In the genomic region with DNA sequence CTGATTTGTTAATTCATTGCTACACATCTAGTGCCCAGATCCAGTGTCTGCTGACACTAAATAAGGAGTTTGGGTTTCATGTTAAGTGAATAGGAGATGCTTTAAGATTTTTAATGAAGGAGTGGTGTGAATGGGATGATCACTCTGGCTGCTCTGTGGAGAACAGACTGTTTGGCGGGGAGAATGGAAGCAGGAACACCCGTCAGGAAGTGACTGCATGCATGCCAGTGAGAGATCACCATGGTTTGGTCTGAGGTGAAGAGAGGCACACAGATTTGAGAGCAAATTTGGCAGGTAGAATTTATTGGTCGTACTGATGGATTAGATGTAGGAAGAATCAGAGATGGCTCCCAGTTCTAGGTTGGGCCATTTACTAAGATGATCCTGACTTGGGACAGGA, we compare ENCODE assay signal across 21 cellular contexts. TPM values are rescaled to one million over a fixed set of nuclear protein-coding genes. Genes with fewer than 3 reads are reported as not detected.
DNase-seq lines count a peak whose midpoint lies in the region; ATAC-seq and TF ChIP-seq lines count a peak whose summit lies in the region.
"Had no signal": no experiment of that assay in that cellular context is flagged by ENCODE, and none has a peak within 500 bp of the region (broad histone marks: within the 10 kb centered on the region; RNA-seq: fewer than 3 reads in every experiment).

No MANE protein-coding gene starts in this region.

- no peaks in the 10 kb centered on the region for H3K9me3 ChIP-seq in ovary
- H3K9me3 ChIP-seq: thoracic aorta, vagina had no signal

- TF ChIP-seq CTCF in ovary (IDR thresholded peaks at IDR 0.05), result no peak

- no peak for DNase-seq in stimulated activated naive CD8-positive, alpha-beta T cell treated with anti-CD3 and anti-CD28 coated beads, Interleukin-15, amount 100 ng/mL, for 72 hours
- DNase-seq in activated T-helper 2 cell treated with anti-CD3 and anti-CD28 coated beads, Interferon-gamma antibody, Interleukin-2, Interleukin-4, amounts not matched to agents 10 μg/mL and 5 μg/mL and 100 μg/mL, durations not matched to agents 14 hours and 24 hours and 36 hours (ENCODE audit: low spot score), result no peak
- no peak for DNase-seq in memory B cell (ENCODE audit: low spot score in 2 of 2)
- no peak for DNase-seq in NCI-H524 treated with DMSO at 0.1 percent for 48 hours (lab: John Stamatoyannopoulos, UW)
- DNase-seq in ovary, result no peak
- DNase-seq: activated CD4-positive, alpha-beta T cell treated with anti-CD3 and anti-CD28 coated beads, Interleukin-2, amount 10 ng/mL, durations not matched to agents 24 days and 14 days; activated gamma-delta T cell; amygdala; DMS53; mammary epithelial cell; NCI-H2029 treated with DMSO at 0.1 percent for 48 hours; NCI-H226; small intestine; stimulated activated CD4-positive, alpha-beta T cell treated with anti-CD3 and anti-CD28 coated beads, Interleukin-2, amount 100 ng/mL, for 24 hours had no signal

- 91 to 93% (median 92%) methylated on average over 3 of the region's 3 CpGs for WGBS in ovary, 3 donors

- peaks cover 33% of the 10 kb centered on the region for H3K36me3 Mint-ChIP-seq in stimulated activated naive CD8-positive, alpha-beta T cell treated with anti-CD3 and anti-CD28 coated beads, Interleukin-15, Interleukin-2, amounts not matched to agents 100 ng/mL and 50 ng/mL, for 24 hours (ENCODE audit: low read depth)
- peaks cover 21% of the 10 kb centered on the region for H3K36me3 Mint-ChIP-seq in activated T-helper 2 cell treated with anti-CD3 and anti-CD28 coated beads, Interferon-gamma antibody, Interleukin-2, Interleukin-4, amounts not matched to agents 10 μg/mL and 5 μg/mL and 100 μg/mL, durations not matched to agents 14 hours and 24 hours and 36 hours (ENCODE audit: low read depth)
- H3K36me3 Mint-ChIP-seq in memory B cell, result peaks cover 8% of the 10 kb centered on the region

- intact Hi-C loops in activated T-helper 2 cell treated with anti-CD3 and anti-CD28 coated beads, Interferon-gamma antibody, Interleukin-2, Interleukin-4, amounts not matched to agents 10 μg/mL and 5 μg/mL and 100 μg/mL, durations not matched to agents 14 hours and 24 hours and 36 hours (cut with micrococcal nuclease), result no loop called here
- intact Hi-C loops in ovary (cut with DNase I), result no loop called here

- no peaks in the 10 kb centered on the region for H3K9me3 Mint-ChIP-seq in stimulated activated naive CD8-positive, alpha-beta T cell treated with anti-CD3 and anti-CD28 coated beads, Interleukin-15, Interleukin-2, amounts not matched to agents 100 ng/mL and 50 ng/mL, for 24 hours
- H3K9me3 Mint-ChIP-seq in stimulated activated naive CD8-positive, alpha-beta T cell treated with anti-CD3 and anti-CD28 coated beads, Interleukin-15, amount 100 ng/mL, for 72 hours, result no peaks in the 10 kb centered on the region
- no peaks in the 10 kb centered on the region for H3K9me3 Mint-ChIP-seq in activated T-helper 2 cell treated with anti-CD3 and anti-CD28 coated beads, Interferon-gamma antibody, Interleukin-2, Interleukin-4, amounts not matched to agents 10 μg/mL and 5 μg/mL and 100 μg/mL, durations not matched to agents 14 hours and 24 hours and 36 hours
- no peaks in the 10 kb centered on the region for H3K9me3 Mint-ChIP-seq in memory B cell
- H3K9me3 Mint-ChIP-seq: activated CD4-positive, alpha-beta T cell treated with anti-CD3 and anti-CD28 coated beads, Interleukin-2, amount 10 ng/mL, durations not matched to agents 24 days and 14 days; IgD-negative memory B cell; T-helper 2 cell treated with Interferon-gamma antibody and Interleukin-4, amounts not matched to agents 5 μg/mL and 100 μg/mL, for 36 hours had no signal

- no peaks in the 10 kb centered on the region for H3K36me3 ChIP-seq in ovary
- H3K36me3 ChIP-seq: thoracic aorta, vagina had no signal

- peaks cover 76% of the 10 kb centered on the region for H3K4me1 Mint-ChIP-seq in stimulated activated naive CD8-positive, alpha-beta T cell treated with anti-CD3 and anti-CD28 coated beads, Interleukin-15, Interleukin-2, amounts not matched to agents 100 ng/mL and 50 ng/mL, for 24 hours (ENCODE audit: low read depth)
- H3K4me1 Mint-ChIP-seq in stimulated activated naive CD8-positive, alpha-beta T cell treated with anti-CD3 and anti-CD28 coated beads, Interleukin-15, amount 100 ng/mL, for 72 hours, result peaks cover 64% of the 10 kb centered on the region
- peaks cover 40% of the 10 kb centered on the region for H3K4me1 Mint-ChIP-seq in activated T-helper 2 cell treated with anti-CD3 and anti-CD28 coated beads, Interferon-gamma antibody, Interleukin-2, Interleukin-4, amounts not matched to agents 10 μg/mL and 5 μg/mL and 100 μg/mL, durations not matched to agents 14 hours and 24 hours and 36 hours (ENCODE audit: low read depth)
- H3K4me1 Mint-ChIP-seq in memory B cell, result peaks cover 43% of the 10 kb centered on the region

- no peak overlapping the region for H3K4me3 ChIP-seq in ovary
- H3K4me3 ChIP-seq: thoracic aorta, vagina had no signal

- no peak for TF ChIP-seq POLR2A in ovary (IDR thresholded peaks at IDR 0.05)

- no peak overlapping the region for H3K27ac ChIP-seq in ovary
- H3K27ac ChIP-seq: thoracic aorta, vagina had no signal

- no peaks in the 10 kb centered on the region for H3K27me3 Mint-ChIP-seq in stimulated activated naive CD8-positive, alpha-beta T cell treated with anti-CD3 and anti-CD28 coated beads, Interleukin-15, Interleukin-2, amounts not matched to agents 100 ng/mL and 50 ng/mL, for 24 hours
- H3K27me3 Mint-ChIP-seq in stimulated activated naive CD8-positive, alpha-beta T cell treated with anti-CD3 and anti-CD28 coated beads, Interleukin-15, amount 100 ng/mL, for 72 hours, result no peaks in the 10 kb centered on the region
- H3K27me3 Mint-ChIP-seq in activated T-helper 2 cell treated with anti-CD3 and anti-CD28 coated beads, Interferon-gamma antibody, Interleukin-2, Interleukin-4, amounts not matched to agents 10 μg/mL and 5 μg/mL and 100 μg/mL, durations not matched to agents 14 hours and 24 hours and 36 hours (ENCODE audit: low read depth), result no peaks in the 10 kb centered on the region
- H3K27me3 Mint-ChIP-seq in memory B cell, result no peaks in the 10 kb centered on the region
- H3K27me3 Mint-ChIP-seq: activated CD4-positive, alpha-beta T cell treated with anti-CD3 and anti-CD28 coated beads, Interleukin-2, amount 10 ng/mL, durations not matched to agents 24 days and 14 days; IgD-negative memory B cell had no signal

- no peak for TF ChIP-seq EP300 in ovary (IDR thresholded peaks at IDR 0.05)

- peaks cover 26% of the 10 kb centered on the region for H3K4me1 ChIP-seq in ovary (ENCODE audit: insufficient read depth)

- H3K4me3 Mint-ChIP-seq in stimulated activated naive CD8-positive, alpha-beta T cell treated with anti-CD3 and anti-CD28 coated beads, Interleukin-15, Interleukin-2, amounts not matched to agents 100 ng/mL and 50 ng/mL, for 24 hours, result no peak overlapping the region
- H3K4me3 Mint-ChIP-seq in stimulated activated naive CD8-positive, alpha-beta T cell treated with anti-CD3 and anti-CD28 coated beads, Interleukin-15, amount 100 ng/mL, for 72 hours, result no peak overlapping the region
- no peak overlapping the region for H3K4me3 Mint-ChIP-seq in activated T-helper 2 cell treated with anti-CD3 and anti-CD28 coated beads, Interferon-gamma antibody, Interleukin-2, Interleukin-4, amounts not matched to agents 10 μg/mL and 5 μg/mL and 100 μg/mL, durations not matched to agents 14 hours and 24 hours and 36 hours (ENCODE audit: low read depth)
- H3K4me3 Mint-ChIP-seq in memory B cell, result peak overlapping the region; percentile 1
- H3K4me3 Mint-ChIP-seq: activated CD4-positive, alpha-beta T cell treated with anti-CD3 and anti-CD28 coated beads, Interleukin-2, amount 10 ng/mL, durations not matched to agents 24 days and 14 days; T-helper 2 cell treated with Interferon-gamma antibody and Interleukin-4, amounts not matched to agents 5 μg/mL and 100 μg/mL, for 36 hours had no signal

- H3K27me3 ChIP-seq in ovary, result no peaks in the 10 kb centered on the region
- H3K27me3 ChIP-seq: vagina had no signal

- no peak for ATAC-seq in stimulated activated naive CD8-positive, alpha-beta T cell treated with anti-CD3 and anti-CD28 coated beads, Interleukin-15, amount 100 ng/mL, for 72 hours
- ATAC-seq in memory B cell (ENCODE audit: low read depth) (no peak), HG03095 (IDR thresholded peaks at IDR 0.05; ENCODE audit: unreplicated experiment) (no peak)
- ATAC-seq: SK-N-SH treated with all-trans-retinoic acid at 6 μM for 48 hours had no signal

- peak overlapping the region; percentile 13 for H3K27ac Mint-ChIP-seq in stimulated activated naive CD8-positive, alpha-beta T cell treated with anti-CD3 and anti-CD28 coated beads, Interleukin-15, Interleukin-2, amounts not matched to agents 100 ng/mL and 50 ng/mL, for 24 hours
- H3K27ac Mint-ChIP-seq in stimulated activated naive CD8-positive, alpha-beta T cell treated with anti-CD3 and anti-CD28 coated beads, Interleukin-15, amount 100 ng/mL, for 72 hours, result peak overlapping the region in 1 of 2 donors; percentile 40
- peak overlapping the region; percentile 14 for H3K27ac Mint-ChIP-seq in activated T-helper 2 cell treated with anti-CD3 and anti-CD28 coated beads, Interferon-gamma antibody, Interleukin-2, Interleukin-4, amounts not matched to agents 10 μg/mL and 5 μg/mL and 100 μg/mL, durations not matched to agents 14 hours and 24 hours and 36 hours
- peak overlapping the region; percentile 75 for H3K27ac Mint-ChIP-seq in memory B cell
- H3K27ac Mint-ChIP-seq: activated CD4-positive, alpha-beta T cell treated with anti-CD3 and anti-CD28 coated beads, Interleukin-2, amount 10 ng/mL, durations not matched to agents 24 days and 14 days had no signal

RNA-seq across cellular contexts. Expression of a gene that starts 19.8 kb away (rescaled TPM):
- total RNA-seq in activated T-helper 2 cell treated with anti-CD3 and anti-CD28 coated beads, Interferon-gamma antibody, Interleukin-2, Interleukin-4, amounts not matched to agents 10 μg/mL and 5 μg/mL and 100 μg/mL, durations not matched to agents 14 hours and 24 hours and 36 hours, result 147 and 148 TPM in 2 replicates
- 100 to 1,000 TPM in 6 of 7 donors, 10 to 100 TPM in 1; 99.7 to 171 (median 161) TPM for total RNA-seq in ovary
- 100 to 1,000 TPM; 211 to 376 TPM for polyA plus RNA-seq in ovary

RNA-seq across cellular contexts. Expression of a gene that starts 44.1 kb away (rescaled TPM):
- 59.1 and 64.3 TPM in 2 replicates for total RNA-seq in activated T-helper 2 cell treated with anti-CD3 and anti-CD28 coated beads, Interferon-gamma antibody, Interleukin-2, Interleukin-4, amounts not matched to agents 10 μg/mL and 5 μg/mL and 100 μg/mL, durations not matched to agents 14 hours and 24 hours and 36 hours
- 10 to 100 TPM; 19.8 to 34.8 (median 24.3) TPM for total RNA-seq in ovary
- polyA plus RNA-seq in ovary, result 10 to 100 TPM; 36.3 to 42.2 TPM

RNA-seq across cellular contexts. Expression of a gene that starts 52.8 kb away (rescaled TPM):
- 8.4 and 8.7 TPM in 2 replicates for total RNA-seq in activated T-helper 2 cell treated with anti-CD3 and anti-CD28 coated beads, Interferon-gamma antibody, Interleukin-2, Interleukin-4, amounts not matched to agents 10 μg/mL and 5 μg/mL and 100 μg/mL, durations not matched to agents 14 hours and 24 hours and 36 hours
- total RNA-seq in ovary, result 10 to 100 TPM; 25.2 to 45.9 (median 33.4) TPM
- polyA plus RNA-seq in ovary, result 10 to 100 TPM; 12.3 to 15.6 TPM
